11 cellular contexts compared by ENCODE assay signal in the genomic region with DNA sequence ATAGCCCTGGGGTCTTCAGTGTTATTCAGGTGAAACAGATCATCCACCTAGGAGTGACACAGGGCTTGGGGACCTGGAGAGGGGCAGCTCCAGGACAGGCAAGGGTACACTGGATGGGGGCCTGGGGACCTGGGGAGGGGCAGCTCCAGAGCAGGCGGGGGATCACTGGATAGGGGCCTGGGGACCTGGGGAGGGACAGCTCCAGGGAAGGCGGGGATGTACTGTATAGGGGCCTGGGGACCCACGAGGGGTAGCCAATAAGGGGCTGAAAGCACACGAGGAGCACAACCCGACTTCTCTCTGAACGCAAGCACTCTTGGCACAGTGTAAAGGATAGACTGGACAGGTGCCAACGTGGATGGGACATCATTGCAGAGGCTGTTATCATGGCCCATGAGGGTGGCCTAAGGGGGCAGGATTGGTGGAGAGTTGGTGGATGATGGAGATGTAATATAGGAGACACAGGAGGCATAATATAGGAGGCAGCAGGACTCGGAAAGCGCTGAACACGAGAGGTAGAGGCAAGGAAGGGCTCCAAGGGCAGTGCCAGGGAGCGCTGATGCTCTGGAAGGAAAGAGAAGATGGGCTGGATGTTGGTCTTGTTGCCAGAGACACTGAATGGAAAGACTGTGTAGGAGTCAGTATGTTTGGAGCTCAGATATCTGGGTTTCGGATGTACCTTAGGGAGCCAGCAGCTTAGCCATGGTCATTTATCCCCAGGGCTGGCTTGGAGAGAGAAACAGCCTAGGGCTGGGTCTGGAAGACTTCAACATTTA. TPM values are rescaled to one million over a fixed set of nuclear protein-coding genes. Genes with fewer than 3 reads are reported as not detected.
DNase-seq lines count a peak whose midpoint lies in the region; ATAC-seq and TF ChIP-seq lines count a peak whose summit lies in the region.
"Had no signal": no experiment of that assay in that cellular context is flagged by ENCODE, and none has a peak within 500 bp of the region (broad histone marks: within the 10 kb centered on the region; RNA-seq: fewer than 3 reads in every experiment).

No MANE protein-coding gene starts in this region.

- no peak for TF ChIP-seq CTCF in activated CD8-positive, alpha-beta T cell treated with anti-CD3 and anti-CD28 coated beads for 36 hours (IDR thresholded peaks at IDR 0.05)

- CTCF ChIA-PET in activated CD8-positive, alpha-beta T cell treated with anti-CD3 and anti-CD28 coated beads for 36 hours (lab: Charles Lee) = interaction anchor here (0.6 to 3.9 kb wide), 31 partner anchors 8 to 291 kb away, joined by 3 to 55 read pairs (median 5); a partner anchor contains a TSS

- H3K4me1 Mint-ChIP-seq in activated CD8-positive, alpha-beta T cell treated with anti-CD3 and anti-CD28 coated beads for 36 hours (ENCODE audit: low read depth) = peaks cover 3% of the 10 kb centered on the region

- intact Hi-C loops in activated CD8-positive, alpha-beta T cell treated with anti-CD3 and anti-CD28 coated beads for 36 hours (cut with micrococcal nuclease) = loop anchor here (2.0 to 5.0 kb wide), 3 partner anchors 38 to 194 kb away; a partner anchor contains a TSS

- no peaks in the 10 kb centered on the region for H3K36me3 Mint-ChIP-seq in activated naive CD4-positive, alpha-beta T cell treated with anti-CD3 and anti-CD28 coated beads, Interleukin-2, amount 50 U/mL, for 72 hours
- no peaks in the 10 kb centered on the region for H3K36me3 Mint-ChIP-seq in activated CD8-positive, alpha-beta T cell treated with anti-CD3 and anti-CD28 coated beads for 36 hours (ENCODE audit: low read depth)

- ATAC-seq in activated naive CD4-positive, alpha-beta T cell treated with anti-CD3 and anti-CD28 coated beads, Interleukin-2, amount 50 U/mL, for 72 hours = peak; percentile 19 to 35
- peak; percentile 5 for ATAC-seq in HG02763 (IDR thresholded peaks at IDR 0.05; ENCODE audit: unreplicated experiment)
- ATAC-seq in activated CD8-positive, alpha-beta T cell treated with anti-CD3 and anti-CD28 coated beads for 36 hours = peak; percentile 13

- H3K27ac Mint-ChIP-seq in activated naive CD4-positive, alpha-beta T cell treated with anti-CD3 and anti-CD28 coated beads, Interleukin-2, amount 50 U/mL, for 72 hours = no peak overlapping the region
- no peak overlapping the region for H3K27ac Mint-ChIP-seq in activated CD8-positive, alpha-beta T cell treated with anti-CD3 and anti-CD28 coated beads for 36 hours
- H3K27ac Mint-ChIP-seq: activated T-cell treated with anti-CD3 and anti-CD28 coated beads, Interleukin-2, amount 50 U/mL, for 24 hours had no signal

- H3K4me3 Mint-ChIP-seq in activated CD8-positive, alpha-beta T cell treated with anti-CD3 and anti-CD28 coated beads for 36 hours = no peak overlapping the region
- H3K4me3 Mint-ChIP-seq: activated T-cell treated with anti-CD3 and anti-CD28 coated beads, Interleukin-2, amount 50 U/mL, for 24 hours had no signal

- DNase-seq in activated naive CD4-positive, alpha-beta T cell treated with anti-CD3 and anti-CD28 coated beads, Interleukin-2, amount 50 U/mL, for 72 hours (ENCODE audit: low spot score in 2 of 2) = peak in 1 of 2 donors; percentile 5
- DNase-seq in activated naive CD4-positive, alpha-beta T cell treated with anti-CD3 and anti-CD28 coated beads, Interleukin-2, amount 50 U/mL, for 16 hours = no peak
- DNase-seq in activated CD8-positive, alpha-beta T cell treated with anti-CD3 and anti-CD28 coated beads for 36 hours = no peak
- DNase-seq in stimulated activated naive CD4-positive, alpha-beta T cell (lab: John Stamatoyannopoulos, UW) = peak in 4 of 6 experiments; percentile 38 to 87 (median 68)
- DNase-seq in stimulated activated CD4-positive, alpha-beta T cell treated with anti-CD3 and anti-CD28 coated beads, Interleukin-4, amount 100 ng/mL, for 1 hour = no peak
- no peak for DNase-seq in stimulated activated CD4-positive, alpha-beta T cell treated with anti-CD3 and anti-CD28 coated beads, Interleukin-12 subunit alpha, Interleukin-12 subunit beta, amount 100 ng/mL, for 4 hours
- no peak for DNase-seq in NCI-H748 (lab: John Stamatoyannopoulos, UW; ENCODE audit: unreplicated experiment)

- H3K9me3 Mint-ChIP-seq in activated naive CD4-positive, alpha-beta T cell treated with anti-CD3 and anti-CD28 coated beads, Interleukin-2, amount 50 U/mL, for 72 hours = no peaks in the 10 kb centered on the region
- no peaks in the 10 kb centered on the region for H3K9me3 Mint-ChIP-seq in activated CD8-positive, alpha-beta T cell treated with anti-CD3 and anti-CD28 coated beads for 36 hours
- H3K9me3 Mint-ChIP-seq: activated T-cell treated with anti-CD3 and anti-CD28 coated beads, Interleukin-2, amount 50 U/mL, for 24 hours had no signal

- POLR2A ChIA-PET in activated CD8-positive, alpha-beta T cell treated with anti-CD3 and anti-CD28 coated beads for 36 hours (lab: Charles Lee) = interaction anchor here (1.0 kb wide), 1 partner anchor 10 kb away, joined by 3 read pairs; no protein-coding TSS in a partner anchor

- H3K27me3 Mint-ChIP-seq in activated CD8-positive, alpha-beta T cell treated with anti-CD3 and anti-CD28 coated beads for 36 hours = no peaks in the 10 kb centered on the region

RNA-seq across cellular contexts. Expression of a gene that starts 37.9 kb away (rescaled TPM):
- 1 to 10 TPM; 1.2 to 5.6 TPM for total RNA-seq in activated naive CD4-positive, alpha-beta T cell treated with anti-CD3 and anti-CD28 coated beads, Interleukin-2, amount 50 U/mL, for 72 hours
- total RNA-seq in activated CD8-positive, alpha-beta T cell treated with anti-CD3 and anti-CD28 coated beads for 36 hours = 1 to 10 TPM; 6.3 to 8.2 TPM
- total RNA-seq: Calu3, HT-29 had no signal

Comparison
In these comparisons a context has a peak if more than half of its experiments do, and no peak if none do; other contexts are left out.
1. DNase-seq: peak in stimulated activated naive CD4-positive, alpha-beta T cell (4 of 6); none in activated naive CD4-positive, alpha-beta T cell treated with anti-CD3 and anti-CD28 coated beads, Interleukin-2, amount 50 U/mL, for 16 hours (single experiment), activated CD8-positive, alpha-beta T cell treated with anti-CD3 and anti-CD28 coated beads for 36 hours (single experiment), stimulated activated CD4-positive, alpha-beta T cell treated with anti-CD3 and anti-CD28 coated beads, Interleukin-4, amount 100 ng/mL, for 1 hour (single experiment), stimulated activated CD4-positive, alpha-beta T cell treated with anti-CD3 and anti-CD28 coated beads, Interleukin-12 subunit alpha, Interleukin-12 subunit beta, amount 100 ng/mL, for 4 hours (single experiment) and NCI-H748 (single experiment).
2. Peak in every context shown above with its lines, with median percentiles within 50 percentile points of each other: ATAC-seq.